9 cellular contexts compared by ENCODE assay signal in the genomic region with DNA sequence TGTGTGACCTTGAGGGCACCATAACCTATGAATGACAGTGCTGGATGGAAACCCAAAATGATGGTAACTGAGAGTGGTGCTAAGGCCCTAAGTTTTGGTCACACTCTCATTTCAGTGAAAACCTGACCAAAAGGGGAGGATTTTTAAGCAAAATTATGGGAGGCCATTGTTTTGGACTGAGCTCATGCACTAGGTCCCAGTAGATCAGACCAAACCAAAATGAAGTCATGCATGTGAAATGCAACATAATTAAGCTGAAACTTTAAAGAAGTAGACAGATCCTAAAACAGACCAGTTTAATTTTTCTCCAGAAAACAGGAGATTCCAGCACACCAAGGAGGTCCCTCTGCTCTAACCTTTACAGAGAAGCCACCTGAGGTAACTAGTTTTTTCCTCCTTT.
"Had no signal": no experiment of that assay in that cellular context is flagged by ENCODE, and none has a peak within 500 bp of the region (broad histone marks: within the 10 kb centered on the region; RNA-seq: fewer than 3 reads in every experiment).

No MANE protein-coding gene starts in this region.

- H3K36me3 ChIP-seq: HAP-1 had no signal

- H3K27me3 Mint-ChIP-seq: IgD-negative memory B cell had no signal

- H3K4me3 ChIP-seq: HAP-1 had no signal

- H3K9me3 ChIP-seq: HAP-1 had no signal

- H3K4me3 Mint-ChIP-seq: HFFc6, IgD-negative memory B cell had no signal

- H3K36me3 Mint-ChIP-seq: IgD-negative memory B cell had no signal

- DNase-seq: GOT3, H7, HFFc6, KBM-7 had no signal

- H3K27ac Mint-ChIP-seq: HFFc6, IgD-negative memory B cell had no signal

- ATAC-seq: HCT116, HepG2 had no signal

- H3K4me1 Mint-ChIP-seq: IgD-negative memory B cell had no signal

- FAIRE-seq: HepG2 had no signal

- H3K9me3 Mint-ChIP-seq: HFFc6, IgD-negative memory B cell had no signal

- H3K27ac ChIP-seq: HL-60 had no signal
